30 cellular contexts compared by ENCODE assay signal in the genomic region with DNA sequence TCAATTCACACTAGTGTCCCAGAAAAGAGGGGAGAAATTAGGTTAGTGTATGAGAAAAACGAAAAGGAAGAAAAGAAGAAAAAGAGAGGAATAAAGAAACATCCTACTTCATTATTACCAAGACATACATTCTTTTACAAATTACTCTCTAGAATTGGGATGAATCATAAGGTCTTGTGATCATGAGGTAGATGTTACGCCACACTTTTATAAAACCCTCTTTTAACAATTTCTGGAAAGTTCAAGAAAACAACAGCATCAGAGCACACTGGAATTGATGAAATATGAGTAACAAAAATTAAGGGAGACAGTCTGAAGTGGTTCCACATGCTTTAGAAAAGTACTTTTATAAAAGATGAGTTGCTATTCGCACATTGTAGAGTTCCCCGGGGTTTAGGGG. TPM values are rescaled to one million over a fixed set of nuclear protein-coding genes. Genes with fewer than 3 reads are reported as not detected.
"Had no signal": no experiment of that assay in that cellular context is flagged by ENCODE, and none has a peak within 500 bp of the region (broad histone marks: within the 10 kb centered on the region; RNA-seq: fewer than 3 reads in every experiment).

No MANE protein-coding gene starts in this region.

- H3K4me3 Mint-ChIP-seq: activated CD4-positive, alpha-beta T cell treated with anti-CD3 and anti-CD28 coated beads, Interleukin-2, amount 10 ng/mL, durations not matched to agents 7 days and 5 days; activated naive CD4-positive, alpha-beta T cell treated with anti-CD3 and anti-CD28 coated beads for 36 hours; activated T-cell treated with anti-CD3 and anti-CD28 coated beads, Interleukin-2, amount 50 U/mL, for 4 hours; activated T-helper 1 cell treated with anti-CD3 and anti-CD28 coated beads, Interleukin-12 subunit alpha, Interleukin-12 subunit beta, Interleukin-2, Interleukin-4 antibody, amounts not matched to agents 30 ng/mL and 10 ng/mL and 1 ng/mL, durations not matched to agents 14 hours and 24 hours and 36 hours; T-helper 1 cell treated with Interleukin-12 subunit alpha and Interleukin-12 subunit beta and Interleukin-4 antibody, amounts not matched to agents 30 μg/mL and 1 μg/mL, for 36 hours; T-helper 2 cell treated with Interferon-gamma antibody and Interleukin-4, amounts not matched to agents 5 μg/mL and 100 μg/mL, for 36 hours had no signal

- H3K4me3 ChIP-seq: MG63, SJCRH30 had no signal

- H3K36me3 ChIP-seq: brain microvascular endothelial cell, MG63, SJCRH30 had no signal

- H3K9me3 Mint-ChIP-seq: activated CD4-positive, alpha-beta T cell treated with anti-CD3 and anti-CD28 coated beads, Interleukin-2, amount 10 ng/mL, durations not matched to agents 7 days and 5 days; activated naive CD4-positive, alpha-beta T cell treated with anti-CD3 and anti-CD28 coated beads for 36 hours; activated naive CD4-positive, alpha-beta T cell treated with anti-CD3 and anti-CD28 coated beads, Interleukin-2, amount 50 U/mL, for 72 hours; activated T-helper 1 cell treated with anti-CD3 and anti-CD28 coated beads, Interleukin-12 subunit alpha, Interleukin-12 subunit beta, Interleukin-2, Interleukin-4 antibody, amounts not matched to agents 30 ng/mL and 10 ng/mL and 1 ng/mL, durations not matched to agents 14 hours and 24 hours and 36 hours; T-helper 1 cell treated with Interleukin-12 subunit alpha and Interleukin-12 subunit beta and Interleukin-4 antibody, amounts not matched to agents 30 μg/mL and 1 μg/mL, for 36 hours; T-helper 2 cell treated with Interferon-gamma antibody and Interleukin-4, amounts not matched to agents 5 μg/mL and 100 μg/mL, for 36 hours had no signal

- H3K36me3 Mint-ChIP-seq: activated naive CD4-positive, alpha-beta T cell treated with anti-CD3 and anti-CD28 coated beads, Interleukin-2, amount 50 U/mL, for 72 hours had no signal

- H3K27me3 ChIP-seq: brain microvascular endothelial cell, MG63, SJCRH30 had no signal

- H3K27ac ChIP-seq: brain microvascular endothelial cell, SJCRH30 had no signal

- FAIRE-seq: TTC549 had no signal

- ATAC-seq: activated naive CD4-positive, alpha-beta T cell treated with anti-CD3 and anti-CD28 coated beads, Interleukin-2, amount 50 U/mL, for 72 hours; activated T-cell treated with anti-CD3 and anti-CD28 coated beads, Interleukin-2, amount 50 U/mL, for 4 hours; Panc1 had no signal

- DNase-seq: activated CD4-positive, alpha-beta T cell treated with anti-CD3 and anti-CD28 coated beads, Interleukin-2, amount 10 ng/mL, durations not matched to agents 7 days and 5 days; activated CD4-positive, alpha-beta T cell treated with anti-CD3 and anti-CD28 coated beads, Interleukin-2, amount 50 U/mL, for 48 hours; activated CD8-positive, alpha-beta memory T cell treated with anti-CD3 and anti-CD28 coated beads, Interleukin-2, amount 50 U/mL, for 4 hours; activated gamma-delta T cell treated with Interleukin-2 at 50 U/mL for 16 hours; activated naive CD4-positive, alpha-beta T cell treated with anti-CD3 and anti-CD28 coated beads for 36 hours; activated T-cell treated with anti-CD3 and anti-CD28 coated beads for 4 hours; activated T-cell treated with anti-CD3 and anti-CD28 coated beads, Interleukin-2, amount 50 U/mL, for 4 hours; anterior cingulate cortex; brain microvascular endothelial cell; Kasumi-1; KG1; MG63; NCI-H1048; NCI-H1105 treated with DMSO at 0.1 percent for 48 hours; NCI-H1436; NCI-H1694; NCI-H1930; NCI-H2081 treated with DMSO at 0.1 percent for 48 hours; NCI-H226; NCI-H446 treated with DMSO at 0.1 percent for 48 hours; NCI-H524 treated with DMSO at 0.1 percent for 48 hours; SHP77; SJCRH30 had no signal

- H3K4me1 Mint-ChIP-seq: activated CD4-positive, alpha-beta T cell treated with anti-CD3 and anti-CD28 coated beads, Interleukin-2, amount 10 ng/mL, durations not matched to agents 7 days and 5 days had no signal

- H3K27ac Mint-ChIP-seq: activated CD4-positive, alpha-beta T cell treated with anti-CD3 and anti-CD28 coated beads, Interleukin-2, amount 10 ng/mL, durations not matched to agents 7 days and 5 days; activated naive CD4-positive, alpha-beta T cell treated with anti-CD3 and anti-CD28 coated beads for 36 hours; activated naive CD4-positive, alpha-beta T cell treated with anti-CD3 and anti-CD28 coated beads, Interleukin-2, amount 50 U/mL, for 72 hours; activated T-helper 1 cell treated with anti-CD3 and anti-CD28 coated beads, Interleukin-12 subunit alpha, Interleukin-12 subunit beta, Interleukin-2, Interleukin-4 antibody, amounts not matched to agents 30 ng/mL and 10 ng/mL and 1 ng/mL, durations not matched to agents 14 hours and 24 hours and 36 hours; T-helper 1 cell treated with Interleukin-12 subunit alpha and Interleukin-12 subunit beta and Interleukin-4 antibody, amounts not matched to agents 30 μg/mL and 1 μg/mL, for 36 hours; T-helper 2 cell treated with Interferon-gamma antibody and Interleukin-4, amounts not matched to agents 5 μg/mL and 100 μg/mL, for 36 hours had no signal

- H3K9me3 ChIP-seq: MG63, SJCRH30 had no signal

- H3K4me1 ChIP-seq: SJCRH30 had no signal

- H3K27me3 Mint-ChIP-seq: activated CD4-positive, alpha-beta T cell treated with anti-CD3 and anti-CD28 coated beads, Interleukin-2, amount 10 ng/mL, durations not matched to agents 7 days and 5 days had no signal

RNA-seq across cellular contexts. Expression of a gene that starts 32.6 kb away (rescaled TPM):
- total RNA-seq: activated CD4-positive, alpha-beta T cell treated with anti-CD3 and anti-CD28 coated beads, Interleukin-2, amount 10 ng/mL, durations not matched to agents 7 days and 5 days; activated naive CD4-positive, alpha-beta T cell treated with anti-CD3 and anti-CD28 coated beads for 36 hours; activated naive CD4-positive, alpha-beta T cell treated with anti-CD3 and anti-CD28 coated beads, Interleukin-2, amount 50 U/mL, for 72 hours; activated T-cell treated with anti-CD3 and anti-CD28 coated beads, Interleukin-2, amount 50 U/mL, for 4 hours; activated T-helper 1 cell treated with anti-CD3 and anti-CD28 coated beads, Interleukin-12 subunit alpha, Interleukin-12 subunit beta, Interleukin-2, Interleukin-4 antibody, amounts not matched to agents 30 ng/mL and 10 ng/mL and 1 ng/mL, durations not matched to agents 14 hours and 24 hours and 36 hours; RPMI7951; SJCRH30 had no signal
